Comparison of ENCODE assay signal across 24 cellular contexts in the genomic region with DNA sequence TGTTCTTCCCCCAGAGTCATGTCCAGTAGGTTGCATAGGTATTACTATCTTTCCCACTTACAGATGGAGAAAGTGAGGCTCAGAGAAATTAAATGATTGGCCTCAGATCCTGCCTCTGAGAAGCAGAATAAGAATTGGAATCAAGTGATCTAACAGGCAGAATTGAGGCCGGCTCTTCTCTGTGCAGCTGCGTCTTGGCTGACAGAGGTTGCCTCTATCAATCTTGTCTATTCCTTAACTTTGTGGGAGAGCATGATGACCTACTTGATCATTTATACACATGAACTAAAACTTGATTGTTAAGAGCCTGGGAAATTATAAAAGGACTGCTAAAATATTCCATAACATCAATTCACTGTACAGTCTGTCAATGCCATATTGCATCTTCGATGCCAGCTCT.
"Had no signal": no experiment of that assay in that cellular context is flagged by ENCODE, and none has a peak within 500 bp of the region (broad histone marks: within the 10 kb centered on the region; RNA-seq: fewer than 3 reads in every experiment).

No MANE protein-coding gene starts in this region.

- H3K4me3 Mint-ChIP-seq: activated CD4-positive, alpha-beta T cell treated with anti-CD3 and anti-CD28 coated beads, Interleukin-2, amount 10 ng/mL, durations not matched to agents 24 days and 14 days; activated CD8-positive, alpha-beta memory T cell treated with anti-CD3 and anti-CD28 coated beads, Interleukin-2, amount 10 ng/mL, durations not matched to agents 7 days and 5 days; activated naive CD4-positive, alpha-beta T cell treated with anti-CD3 and anti-CD28 coated beads, Interleukin-2, amount 50 U/mL, for 24 hours; activated T-cell treated with anti-CD3 and anti-CD28 coated beads, Interleukin-2, amount 50 U/mL, for 24 hours; activated T-helper 1 cell treated with anti-CD3 and anti-CD28 coated beads, Interleukin-12 subunit alpha, Interleukin-12 subunit beta, Interleukin-2, Interleukin-4 antibody, amounts not matched to agents 30 ng/mL and 10 ng/mL and 1 ng/mL, durations not matched to agents 14 hours and 24 hours and 36 hours; T-helper 1 cell treated with Interleukin-12 subunit alpha and Interleukin-12 subunit beta and Interleukin-4 antibody, amounts not matched to agents 30 μg/mL and 1 μg/mL, for 36 hours; WTC11 had no signal

- H3K27ac Mint-ChIP-seq: activated CD4-positive, alpha-beta T cell treated with anti-CD3 and anti-CD28 coated beads, Interleukin-2, amount 10 ng/mL, durations not matched to agents 24 days and 14 days; activated CD8-positive, alpha-beta memory T cell treated with anti-CD3 and anti-CD28 coated beads, Interleukin-2, amount 10 ng/mL, durations not matched to agents 7 days and 5 days; activated naive CD4-positive, alpha-beta T cell treated with anti-CD3 and anti-CD28 coated beads, Interleukin-2, amount 50 U/mL, for 24 hours; activated T-cell treated with anti-CD3 and anti-CD28 coated beads, Interleukin-2, amount 50 U/mL, for 24 hours; activated T-helper 1 cell treated with anti-CD3 and anti-CD28 coated beads, Interleukin-12 subunit alpha, Interleukin-12 subunit beta, Interleukin-2, Interleukin-4 antibody, amounts not matched to agents 30 ng/mL and 10 ng/mL and 1 ng/mL, durations not matched to agents 14 hours and 24 hours and 36 hours; T-helper 1 cell treated with Interleukin-12 subunit alpha and Interleukin-12 subunit beta and Interleukin-4 antibody, amounts not matched to agents 30 μg/mL and 1 μg/mL, for 36 hours; WTC11 had no signal

- H3K36me3 Mint-ChIP-seq: activated CD8-positive, alpha-beta memory T cell treated with anti-CD3 and anti-CD28 coated beads, Interleukin-2, amount 10 ng/mL, durations not matched to agents 7 days and 5 days; activated naive CD4-positive, alpha-beta T cell treated with anti-CD3 and anti-CD28 coated beads, Interleukin-2, amount 50 U/mL, for 24 hours had no signal

- H3K9me3 Mint-ChIP-seq: activated CD4-positive, alpha-beta T cell treated with anti-CD3 and anti-CD28 coated beads, Interleukin-2, amount 10 ng/mL, durations not matched to agents 24 days and 14 days; activated naive CD4-positive, alpha-beta T cell treated with anti-CD3 and anti-CD28 coated beads, Interleukin-2, amount 50 U/mL, for 24 hours; activated T-cell treated with anti-CD3 and anti-CD28 coated beads, Interleukin-2, amount 50 U/mL, for 24 hours; activated T-helper 1 cell treated with anti-CD3 and anti-CD28 coated beads, Interleukin-12 subunit alpha, Interleukin-12 subunit beta, Interleukin-2, Interleukin-4 antibody, amounts not matched to agents 30 ng/mL and 10 ng/mL and 1 ng/mL, durations not matched to agents 14 hours and 24 hours and 36 hours; T-helper 1 cell treated with Interleukin-12 subunit alpha and Interleukin-12 subunit beta and Interleukin-4 antibody, amounts not matched to agents 30 μg/mL and 1 μg/mL, for 36 hours had no signal

- H3K9me3 ChIP-seq: MG63 had no signal

- H3K4me1 Mint-ChIP-seq: activated CD4-positive, alpha-beta T cell treated with anti-CD3 and anti-CD28 coated beads, Interleukin-2, amount 10 ng/mL, durations not matched to agents 24 days and 14 days had no signal

- H3K4me3 ChIP-seq: cardiac muscle cell, MG63, PC-9 had no signal

- DNase-seq: activated CD4-positive, alpha-beta T cell treated with anti-CD3 and anti-CD28 coated beads for 1 hour; activated CD4-positive, alpha-beta T cell treated with anti-CD3 and anti-CD28 coated beads, Interleukin-2, amount 10 ng/mL, durations not matched to agents 24 days and 14 days; activated CD4-positive, alpha-beta T cell treated with anti-CD3 and anti-CD28 coated beads, Interleukin-2, amount 50 U/mL, for 48 hours; activated CD8-positive, alpha-beta memory T cell treated with anti-CD3 and anti-CD28 coated beads, Interleukin-2, amount 10 ng/mL, durations not matched to agents 7 days and 5 days; activated effector memory CD4-positive, alpha-beta T cell treated with Interleukin-2 at 50 U/mL for 16 hours; activated naive CD4-positive, alpha-beta T cell; activated T-cell treated with anti-CD3 and anti-CD28 coated beads, Interleukin-2, amount 50 U/mL, for 24 hours; amygdala; brain microvascular endothelial cell; MG63; MV-4-11; NCI-H1105; NCI-H1436 treated with DMSO at 0.1 percent for 48 hours; NCI-H187; NCI-H2081; NCI-H524; PC-9; SHP77 treated with DMSO at 0.1 percent for 48 hours had no signal

- H3K36me3 ChIP-seq: brain microvascular endothelial cell, cardiac muscle cell, MG63 had no signal

- ATAC-seq: activated CD8-positive, alpha-beta memory T cell treated with anti-CD3 and anti-CD28 coated beads, Interleukin-2, amount 10 ng/mL, durations not matched to agents 7 days and 5 days; WTC11 had no signal

- H3K27ac ChIP-seq: brain microvascular endothelial cell, cardiac muscle cell, KMS-11, PC-9 had no signal

- H3K27me3 ChIP-seq: brain microvascular endothelial cell, cardiac muscle cell, MG63 had no signal
